Comparison of ENCODE assay signal across 1 cellular context in the genomic region with DNA sequence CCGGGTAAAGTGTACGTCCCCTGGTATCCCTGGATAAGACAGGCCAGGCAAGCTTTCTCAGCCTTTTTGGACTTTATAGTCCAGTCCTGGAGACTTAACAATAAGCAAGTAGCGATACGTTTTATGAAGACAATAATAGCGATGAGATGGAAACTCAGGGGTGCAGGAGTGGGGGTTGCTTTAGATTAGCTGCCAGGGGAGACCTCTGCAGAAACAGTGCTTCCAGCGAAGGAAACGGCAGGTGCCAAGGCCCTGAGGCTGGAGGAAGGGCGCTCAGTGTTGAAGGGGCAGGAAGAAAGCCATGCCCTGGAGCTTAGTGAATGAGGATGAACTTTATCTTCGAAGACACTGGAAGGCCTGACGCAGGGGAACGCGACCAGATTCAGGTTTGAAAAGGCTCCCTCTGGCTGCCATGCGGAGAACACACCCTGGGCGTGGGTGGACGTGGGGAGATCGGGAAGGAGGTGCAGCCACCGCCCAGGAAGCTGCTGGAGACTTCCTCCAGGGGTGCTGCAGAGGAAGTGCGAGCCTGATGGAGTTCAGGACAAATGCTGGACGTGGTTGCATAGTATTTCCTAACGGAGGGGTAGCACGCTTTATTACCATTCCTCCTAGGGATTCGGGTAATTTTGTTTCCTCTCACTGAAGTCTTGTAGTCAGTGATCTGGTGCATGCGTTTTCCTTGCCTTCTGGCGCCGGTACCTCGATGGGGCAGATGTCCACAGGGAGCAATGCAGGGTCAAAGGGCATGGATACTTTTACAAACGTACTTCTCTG.
A peak's percentile ranks its signal among the peaks of the same experiment; 100 is the strongest.
TF ChIP-seq lines count a peak whose summit lies in the region.

No MANE protein-coding gene starts in this region.

TF ChIP-seq in HepG2, 621 proteins besides CTCF, POLR2A, EP300 and RAD21 (continued from another document and continues in another):
- TF ChIP-seq, protein P1, sequence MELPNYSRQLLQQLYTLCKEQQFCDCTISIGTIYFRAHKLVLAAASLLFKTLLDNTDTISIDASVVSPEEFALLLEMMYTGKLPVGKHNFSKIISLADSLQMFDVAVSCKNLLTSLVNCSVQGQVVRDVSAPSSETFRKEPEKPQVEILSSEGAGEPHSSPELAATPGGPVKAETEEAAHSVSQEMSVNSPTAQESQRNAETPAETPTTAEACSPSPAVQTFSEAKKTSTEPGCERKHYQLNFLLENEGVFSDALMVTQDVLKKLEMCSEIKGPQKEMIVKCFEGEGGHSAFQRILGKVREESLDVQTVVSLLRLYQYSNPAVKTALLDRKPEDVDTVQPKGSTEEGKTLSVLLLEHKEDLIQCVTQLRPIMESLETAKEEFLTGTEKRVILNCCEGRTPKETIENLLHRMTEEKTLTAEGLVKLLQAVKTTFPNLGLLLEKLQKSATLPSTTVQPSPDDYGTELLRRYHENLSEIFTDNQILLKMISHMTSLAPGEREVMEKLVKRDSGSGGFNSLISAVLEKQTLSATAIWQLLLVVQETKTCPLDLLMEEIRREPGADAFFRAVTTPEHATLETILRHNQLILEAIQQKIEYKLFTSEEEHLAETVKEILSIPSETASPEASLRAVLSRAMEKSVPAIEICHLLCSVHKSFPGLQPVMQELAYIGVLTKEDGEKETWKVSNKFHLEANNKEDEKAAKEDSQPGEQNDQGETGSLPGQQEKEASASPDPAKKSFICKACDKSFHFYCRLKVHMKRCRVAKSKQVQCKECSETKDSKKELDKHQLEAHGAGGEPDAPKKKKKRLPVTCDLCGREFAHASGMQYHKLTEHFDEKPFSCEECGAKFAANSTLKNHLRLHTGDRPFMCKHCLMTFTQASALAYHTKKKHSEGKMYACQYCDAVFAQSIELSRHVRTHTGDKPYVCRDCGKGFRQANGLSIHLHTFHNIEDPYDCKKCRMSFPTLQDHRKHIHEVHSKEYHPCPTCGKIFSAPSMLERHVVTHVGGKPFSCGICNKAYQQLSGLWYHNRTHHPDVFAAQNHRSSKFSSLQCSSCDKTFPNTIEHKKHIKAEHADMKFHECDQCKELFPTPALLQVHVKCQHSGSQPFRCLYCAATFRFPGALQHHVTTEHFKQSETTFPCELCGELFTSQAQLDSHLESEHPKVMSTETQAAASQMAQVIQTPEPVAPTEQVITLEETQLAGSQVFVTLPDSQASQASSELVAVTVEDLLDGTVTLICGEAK (IDR thresholded peaks at IDR 0.05) = no peak
- TF ChIP-seq, protein P1 (CRISPR knock-in tag; IDR thresholded peaks at IDR 0.05) = peak; percentile 71
- TF ChIP-seq TBL1XR1 (IDR thresholded peaks at IDR 0.05; ENCODE audit: borderline replicate concordance, low read length, partially characterized antibody) (no peak), TCF7L2 (IDR thresholded peaks at IDR 0.05; ENCODE audit: low read depth, low read length) (no peak), TBP (CRISPR knock-in tag; IDR thresholded peaks at IDR 0.05) (no peak), NRL (CRISPR knock-in tag; IDR thresholded peaks at IDR 0.05; ENCODE audit: borderline replicate concordance) (no peak), ZNF547 (CRISPR knock-in tag; IDR thresholded peaks at IDR 0.05) (no peak)
- TF ChIP-seq, protein P2, sequence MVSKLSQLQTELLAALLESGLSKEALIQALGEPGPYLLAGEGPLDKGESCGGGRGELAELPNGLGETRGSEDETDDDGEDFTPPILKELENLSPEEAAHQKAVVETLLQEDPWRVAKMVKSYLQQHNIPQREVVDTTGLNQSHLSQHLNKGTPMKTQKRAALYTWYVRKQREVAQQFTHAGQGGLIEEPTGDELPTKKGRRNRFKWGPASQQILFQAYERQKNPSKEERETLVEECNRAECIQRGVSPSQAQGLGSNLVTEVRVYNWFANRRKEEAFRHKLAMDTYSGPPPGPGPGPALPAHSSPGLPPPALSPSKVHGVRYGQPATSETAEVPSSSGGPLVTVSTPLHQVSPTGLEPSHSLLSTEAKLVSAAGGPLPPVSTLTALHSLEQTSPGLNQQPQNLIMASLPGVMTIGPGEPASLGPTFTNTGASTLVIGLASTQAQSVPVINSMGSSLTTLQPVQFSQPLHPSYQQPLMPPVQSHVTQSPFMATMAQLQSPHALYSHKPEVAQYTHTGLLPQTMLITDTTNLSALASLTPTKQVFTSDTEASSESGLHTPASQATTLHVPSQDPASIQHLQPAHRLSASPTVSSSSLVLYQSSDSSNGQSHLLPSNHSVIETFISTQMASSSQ (IDR thresholded peaks at IDR 0.05; ENCODE audit: low read depth) = no peak; the same call in 1 of the 2 replicates
- TF ChIP-seq, protein P2 (CRISPR knock-in tag; IDR thresholded peaks at IDR 0.05; ENCODE audit: borderline replicate concordance) = peak; percentile 29; the same call in 1 of the 2 replicates
- TF ChIP-seq, protein P3, sequence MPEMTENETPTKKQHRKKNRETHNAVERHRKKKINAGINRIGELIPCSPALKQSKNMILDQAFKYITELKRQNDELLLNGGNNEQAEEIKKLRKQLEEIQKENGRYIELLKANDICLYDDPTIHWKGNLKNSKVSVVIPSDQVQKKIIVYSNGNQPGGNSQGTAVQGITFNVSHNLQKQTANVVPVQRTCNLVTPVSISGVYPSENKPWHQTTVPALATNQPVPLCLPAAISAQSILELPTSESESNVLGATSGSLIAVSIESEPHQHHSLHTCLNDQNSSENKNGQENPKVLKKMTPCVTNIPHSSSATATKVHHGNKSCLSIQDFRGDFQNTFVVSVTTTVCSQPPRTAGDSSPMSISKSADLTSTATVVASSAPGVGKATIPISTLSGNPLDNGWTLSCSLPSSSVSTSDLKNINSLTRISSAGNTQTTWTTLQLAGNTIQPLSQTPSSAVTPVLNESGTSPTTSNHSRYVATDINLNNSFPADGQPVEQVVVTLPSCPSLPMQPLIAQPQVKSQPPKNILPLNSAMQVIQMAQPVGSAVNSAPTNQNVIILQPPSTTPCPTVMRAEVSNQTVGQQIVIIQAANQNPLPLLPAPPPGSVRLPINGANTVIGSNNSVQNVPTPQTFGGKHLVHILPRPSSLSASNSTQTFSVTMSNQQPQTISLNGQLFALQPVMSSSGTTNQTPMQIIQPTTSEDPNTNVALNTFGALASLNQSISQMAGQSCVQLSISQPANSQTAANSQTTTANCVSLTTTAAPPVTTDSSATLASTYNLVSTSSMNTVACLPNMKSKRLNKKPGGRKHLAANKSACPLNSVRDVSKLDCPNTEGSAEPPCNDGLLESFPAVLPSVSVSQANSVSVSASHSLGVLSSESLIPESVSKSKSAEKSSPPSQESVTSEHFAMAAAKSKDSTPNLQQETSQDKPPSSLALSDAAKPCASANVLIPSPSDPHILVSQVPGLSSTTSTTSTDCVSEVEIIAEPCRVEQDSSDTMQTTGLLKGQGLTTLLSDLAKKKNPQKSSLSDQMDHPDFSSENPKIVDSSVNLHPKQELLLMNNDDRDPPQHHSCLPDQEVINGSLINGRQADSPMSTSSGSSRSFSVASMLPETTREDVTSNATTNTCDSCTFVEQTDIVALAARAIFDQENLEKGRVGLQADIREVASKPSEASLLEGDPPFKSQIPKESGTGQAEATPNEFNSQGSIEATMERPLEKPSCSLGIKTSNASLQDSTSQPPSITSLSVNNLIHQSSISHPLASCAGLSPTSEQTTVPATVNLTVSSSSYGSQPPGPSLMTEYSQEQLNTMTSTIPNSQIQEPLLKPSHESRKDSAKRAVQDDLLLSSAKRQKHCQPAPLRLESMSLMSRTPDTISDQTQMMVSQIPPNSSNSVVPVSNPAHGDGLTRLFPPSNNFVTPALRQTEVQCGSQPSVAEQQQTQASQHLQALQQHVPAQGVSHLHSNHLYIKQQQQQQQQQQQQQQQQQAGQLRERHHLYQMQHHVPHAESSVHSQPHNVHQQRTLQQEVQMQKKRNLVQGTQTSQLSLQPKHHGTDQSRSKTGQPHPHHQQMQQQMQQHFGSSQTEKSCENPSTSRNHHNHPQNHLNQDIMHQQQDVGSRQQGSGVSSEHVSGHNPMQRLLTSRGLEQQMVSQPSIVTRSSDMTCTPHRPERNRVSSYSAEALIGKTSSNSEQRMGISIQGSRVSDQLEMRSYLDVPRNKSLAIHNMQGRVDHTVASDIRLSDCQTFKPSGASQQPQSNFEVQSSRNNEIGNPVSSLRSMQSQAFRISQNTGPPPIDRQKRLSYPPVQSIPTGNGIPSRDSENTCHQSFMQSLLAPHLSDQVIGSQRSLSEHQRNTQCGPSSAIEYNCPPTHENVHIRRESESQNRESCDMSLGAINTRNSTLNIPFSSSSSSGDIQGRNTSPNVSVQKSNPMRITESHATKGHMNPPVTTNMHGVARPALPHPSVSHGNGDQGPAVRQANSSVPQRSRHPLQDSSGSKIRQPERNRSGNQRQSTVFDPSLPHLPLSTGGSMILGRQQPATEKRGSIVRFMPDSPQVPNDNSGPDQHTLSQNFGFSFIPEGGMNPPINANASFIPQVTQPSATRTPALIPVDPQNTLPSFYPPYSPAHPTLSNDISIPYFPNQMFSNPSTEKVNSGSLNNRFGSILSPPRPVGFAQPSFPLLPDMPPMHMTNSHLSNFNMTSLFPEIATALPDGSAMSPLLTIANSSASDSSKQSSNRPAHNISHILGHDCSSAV (CRISPR knock-in tag; IDR thresholded peaks at IDR 0.05; ENCODE audit: borderline replicate concordance) = no peak
- TF ChIP-seq, protein P4, sequence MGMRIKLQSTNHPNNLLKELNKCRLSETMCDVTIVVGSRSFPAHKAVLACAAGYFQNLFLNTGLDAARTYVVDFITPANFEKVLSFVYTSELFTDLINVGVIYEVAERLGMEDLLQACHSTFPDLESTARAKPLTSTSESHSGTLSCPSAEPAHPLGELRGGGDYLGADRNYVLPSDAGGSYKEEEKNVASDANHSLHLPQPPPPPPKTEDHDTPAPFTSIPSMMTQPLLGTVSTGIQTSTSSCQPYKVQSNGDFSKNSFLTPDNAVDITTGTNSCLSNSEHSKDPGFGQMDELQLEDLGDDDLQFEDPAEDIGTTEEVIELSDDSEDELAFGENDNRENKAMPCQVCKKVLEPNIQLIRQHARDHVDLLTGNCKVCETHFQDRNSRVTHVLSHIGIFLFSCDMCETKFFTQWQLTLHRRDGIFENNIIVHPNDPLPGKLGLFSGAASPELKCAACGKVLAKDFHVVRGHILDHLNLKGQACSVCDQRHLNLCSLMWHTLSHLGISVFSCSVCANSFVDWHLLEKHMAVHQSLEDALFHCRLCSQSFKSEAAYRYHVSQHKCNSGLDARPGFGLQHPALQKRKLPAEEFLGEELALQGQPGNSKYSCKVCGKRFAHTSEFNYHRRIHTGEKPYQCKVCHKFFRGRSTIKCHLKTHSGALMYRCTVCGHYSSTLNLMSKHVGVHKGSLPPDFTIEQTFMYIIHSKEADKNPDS (CRISPR knock-in tag; IDR thresholded peaks at IDR 0.05) = 0 out of 2 replicates have a peak, but pooled peaks have one; percentile 59
